ENCODE assay signal across 27 cellular contexts in genomic region chr10:81655986-81656385, GRCh38.
"Had no signal": no experiment of that assay in that cellular context is flagged by ENCODE, and none has a peak within 500 bp of the region (broad histone marks: within the 10 kb centered on the region; RNA-seq: fewer than 3 reads in every experiment).

No MANE protein-coding gene starts in this region.

- H3K36me3 Mint-ChIP-seq: neural progenitor cell; stimulated activated effector memory CD8-positive, alpha-beta T cell treated with anti-CD3 and anti-CD28 coated beads, Interleukin-12 subunit alpha, Interleukin-12 subunit beta, amount 100 ng/mL, for 72 hours; stimulated activated naive B cell treated with anti-CD40 and anti-IgM and Interleukin-4, amounts not matched to agents 10 μg/mL and 1 μg/mL and 100 μg/mL, for 72 hours; type B pancreatic cell had no signal

- H3K4me1 Mint-ChIP-seq: naive thymus-derived CD4-positive, alpha-beta T cell; natural killer cell; nephron; neural progenitor cell; stimulated activated effector memory CD8-positive, alpha-beta T cell treated with anti-CD3 and anti-CD28 coated beads, Interleukin-12 subunit alpha, Interleukin-12 subunit beta, amount 100 ng/mL, for 72 hours; stimulated activated naive B cell treated with anti-CD40 and anti-IgM and Interleukin-4, amounts not matched to agents 10 μg/mL and 1 μg/mL and 100 μg/mL, for 72 hours had no signal

- H3K27ac ChIP-seq: neural progenitor cell, neutrophil, pancreas, psoas muscle, right lobe of liver, sigmoid colon, suprapubic skin, testis, tibial artery, transverse colon, uterus had no signal

- H3K36me3 ChIP-seq: neural progenitor cell, neutrophil, pancreas, right lobe of liver, sigmoid colon, suprapubic skin, tibial artery, transverse colon, uterus had no signal

- H3K9ac ChIP-seq: neural progenitor cell had no signal

- H3K9me3 ChIP-seq: neutrophil, right lobe of liver, suprapubic skin, testis, tibial artery had no signal

- DNase-seq: naive thymus-derived CD4-positive, alpha-beta T cell; natural killer cell; nucleus accumbens; pancreas; psoas muscle; right lobe of liver; sigmoid colon; small intestine; stimulated activated CD4-positive, alpha-beta T cell treated with anti-CD3 and anti-CD28 coated beads, Interleukin-15, amount 100 ng/mL, for 24 hours; stimulated activated CD4-positive, alpha-beta T cell treated with anti-CD3 and anti-CD28 coated beads, Interleukin-2, amount 100 ng/mL, for 24 hours; stimulated activated CD4-positive, alpha-beta T cell treated with anti-CD3 and anti-CD28 coated beads, Interleukin-2, amount 100 ng/mL, for 48 hours; stimulated activated CD4-positive, alpha-beta T cell treated with anti-CD3 and anti-CD28 coated beads, Interleukin-4, amount 100 ng/mL, for 24 hours; stimulated activated naive B cell treated with anti-CD40 and anti-IgM and Interleukin-4, amounts not matched to agents 10 μg/mL and 1 μg/mL and 100 μg/mL, for 72 hours; stimulated activated naive CD4-positive, alpha-beta T cell treated with Interleukin-2 at 50 U/mL for 16 hours; substantia nigra; testis; tibial artery; transverse colon; uterus had no signal

- H3K4me3 Mint-ChIP-seq: naive thymus-derived CD4-positive, alpha-beta T cell; natural killer cell; nephron; neural progenitor cell; stimulated activated effector memory CD8-positive, alpha-beta T cell treated with anti-CD3 and anti-CD28 coated beads, Interleukin-12 subunit alpha, Interleukin-12 subunit beta, amount 100 ng/mL, for 72 hours; stimulated activated naive B cell treated with anti-CD40 and anti-IgM and Interleukin-4, amounts not matched to agents 10 μg/mL and 1 μg/mL and 100 μg/mL, for 72 hours; stimulated activated naive CD8-positive, alpha-beta T cell treated with anti-CD3 and anti-CD28 coated beads, Interleukin-15, Interleukin-2, amounts not matched to agents 100 ng/mL and 50 ng/mL, for 24 hours; type B pancreatic cell had no signal

- H3K27ac Mint-ChIP-seq: naive thymus-derived CD4-positive, alpha-beta T cell; natural killer cell; nephron; neural progenitor cell; stimulated activated effector memory CD8-positive, alpha-beta T cell treated with anti-CD3 and anti-CD28 coated beads, Interleukin-12 subunit alpha, Interleukin-12 subunit beta, amount 100 ng/mL, for 72 hours; stimulated activated naive B cell treated with anti-CD40 and anti-IgM and Interleukin-4, amounts not matched to agents 10 μg/mL and 1 μg/mL and 100 μg/mL, for 72 hours; stimulated activated naive CD8-positive, alpha-beta T cell treated with anti-CD3 and anti-CD28 coated beads, Interleukin-15, Interleukin-2, amounts not matched to agents 100 ng/mL and 50 ng/mL, for 24 hours; type B pancreatic cell had no signal

- H3K4me3 ChIP-seq: neural progenitor cell, pancreas, psoas muscle, right lobe of liver, sigmoid colon, suprapubic skin, testis, tibial artery, transverse colon, uterus had no signal

- H3K4me2 ChIP-seq: neural progenitor cell had no signal

- H3K27me3 Mint-ChIP-seq: stimulated activated naive B cell treated with anti-CD40 and anti-IgM and Interleukin-4, amounts not matched to agents 10 μg/mL and 1 μg/mL and 100 μg/mL, for 72 hours; stimulated activated naive CD8-positive, alpha-beta T cell treated with anti-CD3 and anti-CD28 coated beads, Interleukin-15, Interleukin-2, amounts not matched to agents 100 ng/mL and 50 ng/mL, for 24 hours; type B pancreatic cell had no signal

- ATAC-seq: naive thymus-derived CD4-positive, alpha-beta T cell; natural killer cell; pancreas; psoas muscle; right cardiac atrium; stimulated activated naive B cell treated with anti-CD40 and anti-IgM and Interleukin-4, amounts not matched to agents 10 μg/mL and 1 μg/mL and 100 μg/mL, for 72 hours had no signal

- H3K9me3 Mint-ChIP-seq: type B pancreatic cell had no signal

- H3K27me3 ChIP-seq: neural progenitor cell, neutrophil, pancreas, right lobe of liver, sigmoid colon, suprapubic skin, testis, tibial artery, transverse colon, uterus had no signal

- H2AFZ ChIP-seq: neural progenitor cell had no signal

- H3K4me1 ChIP-seq: neural progenitor cell, pancreas, psoas muscle, right lobe of liver, sigmoid colon, suprapubic skin, testis, tibial artery, transverse colon, uterus had no signal
